16 cellular contexts compared by ENCODE assay signal in genomic region chr16:3965781-3966582, GRCh38.
A peak's percentile ranks its signal among the peaks of the same experiment; 100 is the strongest.
DNase-seq lines count a peak whose midpoint lies in the region; ATAC-seq, FAIRE-seq and TF ChIP-seq lines count a peak whose summit lies in the region.
"Had no signal": no experiment of that assay in that cellular context is flagged by ENCODE, and none has a peak within 500 bp of the region (broad histone marks: within the 10 kb centered on the region; RNA-seq: fewer than 3 reads in every experiment).

No MANE protein-coding gene starts in this region.

- POLR2A ChIA-PET in CD4-positive, alpha-beta memory T cell (lab: Charles Lee; ENCODE audit: partially characterized antibody), result interaction anchor here (1.2 kb wide), 1 partner anchor 306 kb away, joined by 4 read pairs; no protein-coding TSS in a partner anchor

- no peaks in the 10 kb centered on the region for H3K27me3 ChIP-seq in CD4-positive, alpha-beta memory T cell (ENCODE audit: insufficient read depth, low read length)
- H3K27me3 ChIP-seq in astrocyte (ENCODE audit: insufficient read depth, low read length), result no peaks in the 10 kb centered on the region
- H3K27me3 ChIP-seq: BLaER1 had no signal

- H3K4me1 ChIP-seq in CD4-positive, alpha-beta memory T cell (ENCODE audit: insufficient read depth, low read length), result peaks cover 24% of the 10 kb centered on the region
- H3K4me1 ChIP-seq in astrocyte (ENCODE audit: insufficient read depth, low read length), result peaks cover 17% of the 10 kb centered on the region

- CTCF ChIA-PET in CD4-positive, alpha-beta memory T cell (lab: Charles Lee; ENCODE audit: partially characterized antibody), result interaction anchor here (1.1 to 1.7 kb wide), 2 partner anchors 25 to 27 kb away, joined by 3 to 5 read pairs; no protein-coding TSS in a partner anchor

- H3K4me3 Mint-ChIP-seq in CD4-positive, alpha-beta memory T cell, result no peak overlapping the region
- H3K4me3 Mint-ChIP-seq in astrocyte (ENCODE audit: unreplicated experiment) (no peak overlapping the region), immature natural killer cell (no peak overlapping the region)
- H3K4me3 Mint-ChIP-seq in natural killer cell treated with Interleukin-12 subunit alpha and Interleukin-12 subunit beta and Interleukin-15 and Interleukin-18, amount 100 ng/mL, for 72 hours, result no peak overlapping the region
- no peak overlapping the region for H3K4me3 Mint-ChIP-seq in activated naive CD8-positive, alpha-beta T cell treated with anti-CD3 and anti-CD28 coated beads for 36 hours

- no peak for TF ChIP-seq CTCF in astrocyte (IDR thresholded peaks at IDR 0.05; ENCODE audit: insufficient read depth, low read depth, low read length)

- peaks cover 7 to 20% of the 10 kb centered on the region in 2 donors for H3K36me3 Mint-ChIP-seq in CD4-positive, alpha-beta memory T cell
- H3K36me3 Mint-ChIP-seq in astrocyte (ENCODE audit: low read depth, unreplicated experiment) (peaks cover 24% of the 10 kb centered on the region), immature natural killer cell (peaks cover 8 to 26% (median 20%) of the 10 kb centered on the region in 3 donors)
- H3K36me3 Mint-ChIP-seq in natural killer cell treated with Interleukin-12 subunit alpha and Interleukin-12 subunit beta and Interleukin-15 and Interleukin-18, amount 100 ng/mL, for 72 hours, result no peaks in the 10 kb centered on the region
- H3K36me3 Mint-ChIP-seq in activated naive CD8-positive, alpha-beta T cell treated with anti-CD3 and anti-CD28 coated beads for 36 hours, result peaks cover 16% of the 10 kb centered on the region

- H2AFZ ChIP-seq in astrocyte (ENCODE audit: low read depth, low read length), result no peak overlapping the region

- H3K27me3 Mint-ChIP-seq in CD4-positive, alpha-beta memory T cell, result no peaks in the 10 kb centered on the region
- peaks cover 6% of the 10 kb centered on the region for H3K27me3 Mint-ChIP-seq in astrocyte (ENCODE audit: low read depth, unreplicated experiment)
- H3K27me3 Mint-ChIP-seq in immature natural killer cell (ENCODE audit: low read depth in 3 of 3), result peaks cover 5 to 10% (median 7%) of the 10 kb centered on the region in 3 donors
- H3K27me3 Mint-ChIP-seq in natural killer cell treated with Interleukin-12 subunit alpha and Interleukin-12 subunit beta and Interleukin-15 and Interleukin-18, amount 100 ng/mL, for 72 hours, result peaks cover 0 to 3% of the 10 kb centered on the region in 2 donors
- no peaks in the 10 kb centered on the region for H3K27me3 Mint-ChIP-seq in activated naive CD8-positive, alpha-beta T cell treated with anti-CD3 and anti-CD28 coated beads for 36 hours

- no peaks in the 10 kb centered on the region for H3K36me3 ChIP-seq in CD4-positive, alpha-beta memory T cell (ENCODE audit: insufficient read depth, low read length)
- no peaks in the 10 kb centered on the region for H3K36me3 ChIP-seq in astrocyte (ENCODE audit: insufficient read depth, low read length)

- no peak for FAIRE-seq in astrocyte (lab: Jason Lieb, UNC)
- FAIRE-seq: GM12878, GM18507 had no signal

- no peak overlapping the region for H3K4me2 ChIP-seq in astrocyte (ENCODE audit: low read length)
- H3K4me2 ChIP-seq: BLaER1 had no signal

- H3K4me3 ChIP-seq in CD4-positive, alpha-beta memory T cell (ENCODE audit: low read length in 2 of 2), result no peak overlapping the region
- no peak overlapping the region for H3K4me3 ChIP-seq in astrocyte (ENCODE audit: insufficient read depth, low read depth, low read length)
- H3K4me3 ChIP-seq: BLaER1, GM12878, HAP-1 had no signal

- H3K4me1 Mint-ChIP-seq in CD4-positive, alpha-beta memory T cell, result peaks cover 11 to 28% (median 15%) of the 10 kb centered on the region in 4 donors
- H3K4me1 Mint-ChIP-seq in astrocyte (ENCODE audit: low read depth, unreplicated experiment), result peaks cover 12% of the 10 kb centered on the region
- peaks cover 15 to 21% of the 10 kb centered on the region in 2 donors for H3K4me1 Mint-ChIP-seq in immature natural killer cell
- peaks cover 10 to 19% of the 10 kb centered on the region in 2 donors for H3K4me1 Mint-ChIP-seq in natural killer cell treated with Interleukin-12 subunit alpha and Interleukin-12 subunit beta and Interleukin-15 and Interleukin-18, amount 100 ng/mL, for 72 hours (ENCODE audit: low read depth in 2 of 2)
- H3K4me1 Mint-ChIP-seq in activated naive CD8-positive, alpha-beta T cell treated with anti-CD3 and anti-CD28 coated beads for 36 hours, result peaks cover 12% of the 10 kb centered on the region

- no peaks in the 10 kb centered on the region for H3K9me3 ChIP-seq in CD4-positive, alpha-beta memory T cell (ENCODE audit: control insufficient read depth in 1 of 2, low read length in 2 of 2)
- H3K9me3 ChIP-seq in astrocyte (ENCODE audit: insufficient read depth, low read depth, low read length), result no peaks in the 10 kb centered on the region
- H3K9me3 ChIP-seq: HAP-1 had no signal

- H4K20me1 ChIP-seq in astrocyte (ENCODE audit: insufficient read depth, low read length), result no peaks in the 10 kb centered on the region

- no peaks in the 10 kb centered on the region for H3K79me2 ChIP-seq in astrocyte (ENCODE audit: insufficient read depth, low read length)

- no peak overlapping the region for H3K27ac ChIP-seq in CD4-positive, alpha-beta memory T cell (ENCODE audit: low read depth, low read length)
- H3K27ac ChIP-seq in astrocyte (ENCODE audit: low read depth, low read length), result no peak overlapping the region
- H3K27ac ChIP-seq in substantia nigra (ENCODE audit: low read depth, low read length, poor library complexity, severe bottlenecking), result no peak overlapping the region
- H3K27ac ChIP-seq: BLaER1, HL-60 had no signal

- DNase-seq in CD4-positive, alpha-beta memory T cell, result no peak
- DNase-seq in astrocyte (ENCODE audit: low read depth), result no peak
- DNase-seq in immature natural killer cell, result no peak
- peak; percentile 41 for DNase-seq in natural killer cell treated with Interleukin-12 subunit alpha and Interleukin-12 subunit beta and Interleukin-15 and Interleukin-18, amount 100 ng/mL, for 72 hours (ENCODE audit: low spot score)
- DNase-seq in activated naive CD8-positive, alpha-beta T cell treated with anti-CD3 and anti-CD28 coated beads for 36 hours, result no peak
- no peak for DNase-seq in substantia nigra (lab: John Stamatoyannopoulos, UW)
- DNase-seq: 8988T, AML-193, DMS79, GOT3 had no signal

- H3K27ac Mint-ChIP-seq in CD4-positive, alpha-beta memory T cell, result peak overlapping the region in 6 of 7 donors; percentile 15 to 87 (median 64)
- peak overlapping the region; percentile 58 for H3K27ac Mint-ChIP-seq in astrocyte (ENCODE audit: unreplicated experiment)
- H3K27ac Mint-ChIP-seq in immature natural killer cell, result peak overlapping the region in 4 of 6 donors; percentile 60 to 84 (median 72)
- H3K27ac Mint-ChIP-seq in natural killer cell treated with Interleukin-12 subunit alpha and Interleukin-12 subunit beta and Interleukin-15 and Interleukin-18, amount 100 ng/mL, for 72 hours, result no peak overlapping the region
- H3K27ac Mint-ChIP-seq in activated naive CD8-positive, alpha-beta T cell treated with anti-CD3 and anti-CD28 coated beads for 36 hours, result no peak overlapping the region

- intact Hi-C loops in CD4-positive, alpha-beta memory T cell (cut with micrococcal nuclease), result loop anchor here (10.0 kb wide), 1 partner anchor 149 kb away; the partner anchor contains the start of gene ADCY9

- H3K9me3 Mint-ChIP-seq in CD4-positive, alpha-beta memory T cell, result peaks cover 0 to 3% (median 0%) of the 10 kb centered on the region in 8 donors
- H3K9me3 Mint-ChIP-seq in astrocyte (ENCODE audit: unreplicated experiment) (peaks cover 7% of the 10 kb centered on the region), immature natural killer cell (no peaks in the 10 kb centered on the region)
- no peaks in the 10 kb centered on the region for H3K9me3 Mint-ChIP-seq in natural killer cell treated with Interleukin-12 subunit alpha and Interleukin-12 subunit beta and Interleukin-15 and Interleukin-18, amount 100 ng/mL, for 72 hours
- H3K9me3 Mint-ChIP-seq in activated naive CD8-positive, alpha-beta T cell treated with anti-CD3 and anti-CD28 coated beads for 36 hours, result peaks cover 9% of the 10 kb centered on the region

- no peak for ATAC-seq in natural killer cell treated with Interleukin-12 subunit alpha and Interleukin-12 subunit beta and Interleukin-15 and Interleukin-18, amount 100 ng/mL, for 72 hours
- no peak for ATAC-seq in GM19324 (IDR thresholded peaks at IDR 0.05; ENCODE audit: low FRiP score, unreplicated experiment)
- ATAC-seq: GM12878 had no signal

- H3K9ac ChIP-seq in astrocyte (ENCODE audit: low read length), result no peak overlapping the region
- H3K9ac ChIP-seq: BLaER1 had no signal

Comparison
In these comparisons a context has a peak if more than half of its experiments do, and no peak if none do; other contexts are left out.
1. H3K27ac Mint-ChIP-seq: peak in CD4-positive, alpha-beta memory T cell (6 of 7), astrocyte (single experiment) and immature natural killer cell (4 of 6); none in natural killer cell treated with Interleukin-12 subunit alpha and Interleukin-12 subunit beta and Interleukin-15 and Interleukin-18, amount 100 ng/mL, for 72 hours (0 of 2) and activated naive CD8-positive, alpha-beta T cell treated with anti-CD3 and anti-CD28 coated beads for 36 hours (single experiment).